In the genomic region with DNA sequence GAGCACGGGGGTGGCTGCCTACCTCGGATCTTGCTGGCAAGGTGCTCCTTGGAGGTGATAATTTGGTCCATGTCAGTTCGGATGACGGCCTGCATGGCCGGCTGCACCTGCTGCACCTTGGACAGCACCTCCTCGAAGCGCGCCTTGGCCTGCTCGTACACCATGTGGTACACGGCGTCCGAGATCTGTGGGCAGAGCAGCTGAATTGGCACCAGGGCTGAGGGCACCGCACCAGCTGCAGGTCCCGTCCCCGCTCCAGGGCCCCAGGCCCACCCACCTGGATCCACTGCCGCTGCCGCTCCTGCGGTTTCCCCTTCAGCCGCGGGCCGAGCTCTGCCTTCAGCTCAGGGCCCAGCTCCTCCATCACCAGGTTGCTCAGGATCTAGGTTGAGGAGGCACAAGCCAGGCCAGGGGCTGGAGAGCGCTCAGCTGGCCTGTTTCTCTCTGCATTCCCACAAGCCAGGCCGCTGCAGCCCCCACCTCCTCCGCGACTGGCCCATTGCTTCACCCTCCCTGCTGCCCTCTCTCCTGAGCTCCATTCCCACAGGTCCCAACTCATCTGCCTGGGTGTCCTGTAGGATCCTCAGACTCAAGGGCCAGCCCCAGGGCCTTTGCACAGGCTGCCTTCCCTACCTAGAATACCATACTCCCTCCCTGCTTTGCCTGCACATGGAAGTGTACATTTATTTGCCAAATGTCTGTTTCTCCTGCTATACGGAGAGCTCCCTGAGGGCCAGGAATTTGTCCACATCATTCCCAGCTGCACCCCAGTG, we compare ENCODE assay signal across 2 cellular contexts.
TF ChIP-seq lines count a peak whose summit lies in the region.

No MANE protein-coding gene starts in this region.

TF ChIP-seq in IMR-90, 13 proteins besides CTCF, POLR2A, EP300 and RAD21:
- no peak for TF ChIP-seq SMC3 (IDR thresholded peaks at IDR 0.05; ENCODE audit: low read depth, low read length)
- TF ChIP-seq RCOR1 (IDR thresholded peaks at IDR 0.05; ENCODE audit: insufficient replicate concordance, low read length) = no peak
- TF ChIP-seq CHD1 (IDR thresholded peaks at IDR 0.05; ENCODE audit: low read depth, low read length) = no peak
- TF ChIP-seq, protein P1, sequence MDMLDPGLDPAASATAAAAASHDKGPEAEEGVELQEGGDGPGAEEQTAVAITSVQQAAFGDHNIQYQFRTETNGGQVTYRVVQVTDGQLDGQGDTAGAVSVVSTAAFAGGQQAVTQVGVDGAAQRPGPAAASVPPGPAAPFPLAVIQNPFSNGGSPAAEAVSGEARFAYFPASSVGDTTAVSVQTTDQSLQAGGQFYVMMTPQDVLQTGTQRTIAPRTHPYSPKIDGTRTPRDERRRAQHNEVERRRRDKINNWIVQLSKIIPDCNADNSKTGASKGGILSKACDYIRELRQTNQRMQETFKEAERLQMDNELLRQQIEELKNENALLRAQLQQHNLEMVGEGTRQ (IDR thresholded peaks at IDR 0.05; ENCODE audit: low read depth, low read length) = no peak
- TF ChIP-seq MXI1 (IDR thresholded peaks at IDR 0.05; ENCODE audit: borderline replicate concordance, low read depth, low read length) = no peak
- no peak for TF ChIP-seq CEBPB (IDR thresholded peaks at IDR 0.05; ENCODE audit: low read depth, low read length)
- TF ChIP-seq, protein P2, sequence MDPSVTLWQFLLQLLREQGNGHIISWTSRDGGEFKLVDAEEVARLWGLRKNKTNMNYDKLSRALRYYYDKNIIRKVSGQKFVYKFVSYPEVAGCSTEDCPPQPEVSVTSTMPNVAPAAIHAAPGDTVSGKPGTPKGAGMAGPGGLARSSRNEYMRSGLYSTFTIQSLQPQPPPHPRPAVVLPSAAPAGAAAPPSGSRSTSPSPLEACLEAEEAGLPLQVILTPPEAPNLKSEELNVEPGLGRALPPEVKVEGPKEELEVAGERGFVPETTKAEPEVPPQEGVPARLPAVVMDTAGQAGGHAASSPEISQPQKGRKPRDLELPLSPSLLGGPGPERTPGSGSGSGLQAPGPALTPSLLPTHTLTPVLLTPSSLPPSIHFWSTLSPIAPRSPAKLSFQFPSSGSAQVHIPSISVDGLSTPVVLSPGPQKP (IDR thresholded peaks at IDR 0.05; ENCODE audit: borderline replicate concordance, low read depth, low read length) = no peak
- no peak for TF ChIP-seq RFX5 (IDR thresholded peaks at IDR 0.05; ENCODE audit: low read depth, low read length)
- TF ChIP-seq NFE2L2 (IDR thresholded peaks at IDR 0.05; ENCODE audit: low read depth, low read length) = no peak
- no peak for TF ChIP-seq BHLHE40 (IDR thresholded peaks at IDR 0.05; ENCODE audit: low read depth, low read length)
- TF ChIP-seq MAZ (IDR thresholded peaks at IDR 0.05; ENCODE audit: borderline replicate concordance, low read depth, low read length) = no peak
- no peak for TF ChIP-seq MAFK (IDR thresholded peaks at IDR 0.05; ENCODE audit: low read depth, low read length)
- TF ChIP-seq FOS (IDR thresholded peaks at IDR 0.05; ENCODE audit: low read depth, low read length) = no peak

TF ChIP-seq in WTC11, 78 proteins besides CTCF, POLR2A, EP300 and RAD21:
- TF ChIP-seq ZNF219 (CRISPR knock-in tag; IDR thresholded peaks at IDR 0.05; ENCODE audit: borderline replicate concordance) (no peak), MYBL2 (CRISPR knock-in tag; IDR thresholded peaks at IDR 0.05) (no peak)
